ENCODE assay signal across 15 cellular contexts in the genomic region with DNA sequence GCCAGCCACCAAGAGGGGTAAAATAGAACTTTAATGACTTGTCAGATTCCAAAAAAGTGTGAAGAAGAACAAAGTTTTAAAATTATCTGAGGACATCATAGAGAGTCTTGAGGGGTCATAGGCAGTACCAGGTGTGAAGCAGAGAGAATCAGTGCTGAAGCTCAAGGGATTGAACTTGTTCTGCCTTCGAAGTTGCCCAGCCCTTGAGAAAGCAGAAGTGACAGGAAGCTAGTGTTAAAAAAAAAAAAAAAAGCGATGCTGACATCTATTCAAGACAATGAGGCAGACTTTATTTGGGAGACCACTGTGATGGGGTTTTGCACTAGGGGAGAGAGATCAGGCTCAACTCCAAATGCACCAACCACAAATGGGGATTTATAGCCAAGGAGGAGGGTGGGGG.
"Had no signal": no experiment of that assay in that cellular context is flagged by ENCODE, and none has a peak within 500 bp of the region (broad histone marks: within the 10 kb centered on the region; RNA-seq: fewer than 3 reads in every experiment).

No MANE protein-coding gene starts in this region.

- DNase-seq: activated CD4-positive, alpha-beta T cell treated with anti-CD3 and anti-CD28 coated beads, Interleukin-2, amount 50 U/mL, for 1 hour; activated CD4-positive, CD25-positive, alpha-beta regulatory T cell; activated naive CD4-positive, alpha-beta T cell treated with anti-CD3 and anti-CD28 coated beads, Interleukin-2, amount 10 ng/mL, durations not matched to agents 7 days and 5 days; adrenal gland; dorsolateral prefrontal cortex; endodermal cell; heart right ventricle; naive thymus-derived CD4-positive, alpha-beta T cell; stimulated activated CD4-positive, alpha-beta T cell treated with anti-CD3 and anti-CD28 coated beads, Interleukin-2, amount 100 ng/mL, for 48 hours; thyroid gland had no signal

- H3K27me3 Mint-ChIP-seq: activated naive CD4-positive, alpha-beta T cell treated with anti-CD3 and anti-CD28 coated beads, Interleukin-2, amount 10 ng/mL, durations not matched to agents 7 days and 5 days; activated T-helper 17 cell treated with anti-CD3 and anti-CD28 coated beads, Interleukin-2, amount 50 U/mL, for 72 hours; naive thymus-derived CD4-positive, alpha-beta T cell; stimulated activated memory B cell treated with anti-CD40 and anti-IgM and Interleukin-4, amounts not matched to agents 10 μg/mL and 1 μg/mL and 100 μg/mL, for 72 hours had no signal

- H3K27ac Mint-ChIP-seq: activated naive CD4-positive, alpha-beta T cell treated with anti-CD3 and anti-CD28 coated beads, Interleukin-2, amount 10 ng/mL, durations not matched to agents 7 days and 5 days; activated T-helper 17 cell treated with anti-CD3 and anti-CD28 coated beads, Interleukin-2, amount 50 U/mL, for 72 hours; stimulated activated memory B cell treated with anti-CD40 and anti-IgM and Interleukin-4, amounts not matched to agents 10 μg/mL and 1 μg/mL and 100 μg/mL, for 72 hours had no signal

- FAIRE-seq: frontal cortex, islet of Langerhans, urothelium cell line had no signal

- H3K4me3 Mint-ChIP-seq: activated naive CD4-positive, alpha-beta T cell treated with anti-CD3 and anti-CD28 coated beads, Interleukin-2, amount 10 ng/mL, durations not matched to agents 7 days and 5 days; activated T-helper 17 cell treated with anti-CD3 and anti-CD28 coated beads, Interleukin-2, amount 50 U/mL, for 72 hours; endodermal cell; naive thymus-derived CD4-positive, alpha-beta T cell; stimulated activated memory B cell treated with anti-CD40 and anti-IgM and Interleukin-4, amounts not matched to agents 10 μg/mL and 1 μg/mL and 100 μg/mL, for 72 hours had no signal

- H3K9me3 Mint-ChIP-seq: activated naive CD4-positive, alpha-beta T cell treated with anti-CD3 and anti-CD28 coated beads, Interleukin-2, amount 10 ng/mL, durations not matched to agents 7 days and 5 days; activated T-helper 17 cell treated with anti-CD3 and anti-CD28 coated beads, Interleukin-2, amount 50 U/mL, for 72 hours; endodermal cell; naive thymus-derived CD4-positive, alpha-beta T cell; stimulated activated memory B cell treated with anti-CD40 and anti-IgM and Interleukin-4, amounts not matched to agents 10 μg/mL and 1 μg/mL and 100 μg/mL, for 72 hours had no signal
